11 cellular contexts compared by ENCODE assay signal in genomic region chr14:91378945-91379932, GRCh38. TPM values are rescaled to one million over a fixed set of nuclear protein-coding genes. Genes with fewer than 3 reads are reported as not detected.
DNase-seq lines count a peak whose midpoint lies in the region; ATAC-seq and TF ChIP-seq lines count a peak whose summit lies in the region.
"Had no signal": no experiment of that assay in that cellular context is flagged by ENCODE, and none has a peak within 500 bp of the region (broad histone marks: within the 10 kb centered on the region; RNA-seq: fewer than 3 reads in every experiment).

No MANE protein-coding gene starts in this region.

- POLR2A ChIA-PET in T-cell (lab: Charles Lee) = no interaction called here

- intact Hi-C loops in left ventricle myocardium superior (cut with micrococcal nuclease) = no loop called here
- intact Hi-C loops in left cardiac atrium (cut with DNase I) = no loop called here

- peak; percentile 29 for ATAC-seq in left ventricle myocardium superior
- ATAC-seq in left cardiac atrium = no peak
- no peak for ATAC-seq in T-cell (replicated peaks in 1 of 4)
- ATAC-seq in HG02623 (IDR thresholded peaks at IDR 0.05; ENCODE audit: unreplicated experiment) = no peak
- no peak for ATAC-seq in GM21360 (IDR thresholded peaks at IDR 0.05; ENCODE audit: unreplicated experiment)

- TF ChIP-seq CTCF in endothelial cell (IDR thresholded peaks at IDR 0.05; ENCODE audit: unreplicated experiment) = no peak

- peaks cover 98 to 100% (median 99%) of the 10 kb centered on the region in 3 donors for H3K4me1 Mint-ChIP-seq in T-cell
- peaks cover 68% of the 10 kb centered on the region for H3K4me1 Mint-ChIP-seq in endothelial cell (ENCODE audit: unreplicated experiment)

- H3K9me3 Mint-ChIP-seq in T-cell (no peaks in the 10 kb centered on the region), endothelial cell (ENCODE audit: unreplicated experiment) (no peaks in the 10 kb centered on the region)

- peaks cover 12% of the 10 kb centered on the region for H3K36me3 Mint-ChIP-seq in T-cell
- H3K36me3 Mint-ChIP-seq in endothelial cell (ENCODE audit: low read depth, unreplicated experiment) = peaks cover 16% of the 10 kb centered on the region

- H3K27me3 Mint-ChIP-seq in T-cell = no peaks in the 10 kb centered on the region
- peaks cover 19% of the 10 kb centered on the region for H3K27me3 Mint-ChIP-seq in endothelial cell (ENCODE audit: unreplicated experiment)

- H3K27ac Mint-ChIP-seq in T-cell = peak overlapping the region; percentile 92 to 95
- H3K27ac Mint-ChIP-seq in endothelial cell (ENCODE audit: unreplicated experiment) = peak overlapping the region; percentile 24

- H3K4me3 Mint-ChIP-seq in T-cell (peak overlapping the region in 1 of 3 donors; percentile 84), endothelial cell (ENCODE audit: unreplicated experiment) (no peak overlapping the region)

- CTCF ChIA-PET in T-cell (lab: Charles Lee) = interaction anchor here in 1 of 2 donors (1.0 kb wide), 1 partner anchor 20 kb away, joined by 3 read pairs; no protein-coding TSS in a partner anchor

- DNase-seq in left ventricle myocardium superior = no peak
- DNase-seq in left cardiac atrium = no peak
- DNase-seq in T-cell = no peak
- no peak for DNase-seq in endothelial cell (ENCODE audit: low spot score)
- no peak for DNase-seq in SKM-1 treated with dmso at 0.1 percent for 144 hours (lab: John Stamatoyannopoulos, UW; ENCODE audit: unreplicated experiment)
- no peak for DNase-seq in hepatic stellate cell (ENCODE audit: low spot score)
- DNase-seq: erythroblast, H7, thyroid gland had no signal

RNA-seq across cellular contexts. Expression of gene CCDC88C, which starts 38.4 kb away (rescaled TPM):
- total RNA-seq in left ventricle myocardium superior = 3.2 TPM
- total RNA-seq in left cardiac atrium = 1 to 10 TPM; 3.5 to 5.0 TPM
- total RNA-seq in T-cell = 100 to 1,000 TPM; 260 to 368 (median 275) TPM
- 48.2 TPM for total RNA-seq in endothelial cell (ENCODE audit: unreplicated experiment)
